Comparison of ENCODE assay signal across 9 cellular contexts in the genomic region with DNA sequence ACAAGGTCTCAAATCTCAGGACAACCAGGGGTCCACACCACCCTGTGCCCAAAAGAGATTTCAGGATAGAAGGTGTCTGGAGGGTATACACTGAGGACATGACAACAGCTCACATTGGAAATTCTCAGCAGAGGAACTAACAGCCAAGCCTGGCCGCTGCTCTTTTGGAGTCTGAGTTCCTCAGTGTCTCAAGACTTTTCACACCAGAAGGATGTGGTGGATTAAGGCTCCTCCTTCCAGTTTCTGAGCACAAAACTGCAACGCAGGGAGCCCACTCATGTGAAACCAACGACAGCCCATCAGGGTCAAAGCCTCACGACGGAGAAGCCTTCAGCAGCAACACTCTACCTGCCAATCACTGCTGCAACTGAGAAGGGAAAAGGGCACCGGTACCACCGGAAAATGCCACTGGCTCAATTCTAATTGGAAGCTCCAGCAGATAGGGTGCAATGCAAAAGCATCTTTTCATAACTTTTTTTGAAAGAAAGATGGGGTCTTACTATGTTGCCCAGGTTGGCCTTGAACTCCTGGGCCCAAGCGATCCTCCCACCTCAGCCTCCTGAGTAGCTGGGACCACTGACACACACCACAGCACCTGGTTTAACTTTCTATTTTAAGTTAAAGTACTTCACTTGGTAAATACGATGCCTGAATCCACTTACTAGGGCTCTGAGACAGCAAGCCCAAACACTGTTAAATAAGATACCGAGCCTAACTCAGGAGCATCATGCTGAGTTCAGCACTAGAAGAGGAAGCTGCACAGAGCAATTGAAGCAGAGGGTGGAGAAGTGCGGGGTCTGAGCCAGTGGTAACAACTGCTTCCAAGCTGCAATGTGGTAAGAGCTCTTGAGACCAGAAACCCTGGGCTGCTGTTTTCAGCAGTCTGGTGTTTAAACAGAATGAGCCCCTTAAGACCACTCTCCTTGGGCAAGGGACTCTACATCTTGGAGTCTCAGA. TPM values are rescaled to one million over a fixed set of nuclear protein-coding genes. Genes with fewer than 3 reads are reported as not detected.
A peak's percentile ranks its signal among the peaks of the same experiment; 100 is the strongest.
DNase-seq lines count a peak whose midpoint lies in the region; ATAC-seq, FAIRE-seq and TF ChIP-seq lines count a peak whose summit lies in the region.
"Had no signal": no experiment of that assay in that cellular context is flagged by ENCODE, and none has a peak within 500 bp of the region (broad histone marks: within the 10 kb centered on the region; RNA-seq: fewer than 3 reads in every experiment).

No MANE protein-coding gene starts in this region.

- H3K36me3 Mint-ChIP-seq in T-helper 2 cell treated with Interferon-gamma antibody and Interleukin-4, amounts not matched to agents 5 μg/mL and 100 μg/mL, for 36 hours (ENCODE audit: low read depth), result peaks cover 55% of the 10 kb centered on the region

- H3K27ac ChIP-seq in hepatocyte, result no peak overlapping the region

- peak; percentile 42 for DNase-seq in T-helper 2 cell treated with Interferon-gamma antibody and Interleukin-4, amounts not matched to agents 5 μg/mL and 100 μg/mL, for 36 hours (ENCODE audit: low spot score)
- DNase-seq in germinal center (ENCODE audit: low spot score), result peak; percentile 33
- DNase-seq in stimulated activated naive CD8-positive, alpha-beta T cell treated with anti-CD3 and anti-CD28 coated beads, Interleukin-15, Interleukin-2, amounts not matched to agents 100 U/mL and 50 U/mL, for 24 hours, result peak; percentile 65
- no peak for DNase-seq in hepatocyte (ENCODE audit: low spot score)
- DNase-seq in HTR-8/SVneo (ENCODE audit: insufficient read length, low spot score), result no peak
- DNase-seq in urothelium cell line (ENCODE audit: low spot score), result no peak

- peaks cover 83% of the 10 kb centered on the region for H3K4me1 Mint-ChIP-seq in T-helper 2 cell treated with Interferon-gamma antibody and Interleukin-4, amounts not matched to agents 5 μg/mL and 100 μg/mL, for 36 hours (ENCODE audit: low read depth)

- peak overlapping the region; percentile 88 for H3K4me3 Mint-ChIP-seq in T-helper 2 cell treated with Interferon-gamma antibody and Interleukin-4, amounts not matched to agents 5 μg/mL and 100 μg/mL, for 36 hours

- no peaks in the 10 kb centered on the region for H3K27me3 ChIP-seq in hepatocyte

- no peak for TF ChIP-seq CTCF in hepatocyte (IDR thresholded peaks at IDR 0.05; ENCODE audit: poor library complexity)

- H3K27me3 Mint-ChIP-seq in T-helper 2 cell treated with Interferon-gamma antibody and Interleukin-4, amounts not matched to agents 5 μg/mL and 100 μg/mL, for 36 hours (ENCODE audit: low read depth), result no peaks in the 10 kb centered on the region

- WGBS in hepatocyte (ENCODE audit: low lambda C conversion rate, missing lambda C conversion rate), result 86% methylated on average over 11 of the region's 11 CpGs

- peak overlapping the region; percentile 93 for H3K27ac Mint-ChIP-seq in T-helper 2 cell treated with Interferon-gamma antibody and Interleukin-4, amounts not matched to agents 5 μg/mL and 100 μg/mL, for 36 hours

- H3K79me2 ChIP-seq in hepatocyte, result peaks cover 99% of the 10 kb centered on the region

- no peaks in the 10 kb centered on the region for H3K36me3 ChIP-seq in hepatocyte (replicated peaks; ENCODE audit: insufficient read depth, low read depth)

- H3K9me2 ChIP-seq in hepatocyte (replicated peaks; ENCODE audit: insufficient read depth), result no peaks in the 10 kb centered on the region

- H3K4me3 ChIP-seq in hepatocyte, result no peak overlapping the region

- peaks cover 95% of the 10 kb centered on the region for H4K20me1 ChIP-seq in hepatocyte (ENCODE audit: insufficient read depth, poor library complexity, severe bottlenecking)

- no peak for FAIRE-seq in HTR-8/SVneo (lab: Jason Lieb, UNC)
- FAIRE-seq in urothelium cell line (lab: Jason Lieb, UNC), result no peak
- FAIRE-seq: bronchial epithelial cell had no signal

- H2AFZ ChIP-seq in hepatocyte, result no peak overlapping the region

- peaks cover 32% of the 10 kb centered on the region for H3K4me1 ChIP-seq in hepatocyte (ENCODE audit: insufficient read depth)

- no peak overlapping the region for H3K4me2 ChIP-seq in hepatocyte

- ATAC-seq in GM18511 (IDR thresholded peaks at IDR 0.05; ENCODE audit: unreplicated experiment) (peak; percentile 78), HG02938 (IDR thresholded peaks at IDR 0.05; ENCODE audit: unreplicated experiment) (peak; percentile 55)
- ATAC-seq in stimulated activated naive CD8-positive, alpha-beta T cell treated with anti-CD3 and anti-CD28 coated beads, Interleukin-15, Interleukin-2, amounts not matched to agents 100 U/mL and 50 U/mL, for 24 hours, result peak; percentile 88

- no peaks in the 10 kb centered on the region for H3K9me3 ChIP-seq in hepatocyte (ENCODE audit: low read depth)

- H3K9me3 Mint-ChIP-seq in T-helper 2 cell treated with Interferon-gamma antibody and Interleukin-4, amounts not matched to agents 5 μg/mL and 100 μg/mL, for 36 hours, result no peaks in the 10 kb centered on the region

RNA-seq across cellular contexts. Expression of gene CAPZB, which starts 7.8 kb away (rescaled TPM):
- 139 and 165 TPM in 2 replicates for total RNA-seq in hepatocyte
- 260 and 261 TPM in 2 replicates for polyA plus RNA-seq in hepatocyte

Comparison
In these comparisons a context has a peak if more than half of its experiments do, and no peak if none do; other contexts are left out.
1. DNase-seq: peak in T-helper 2 cell treated with Interferon-gamma antibody and Interleukin-4, amounts not matched to agents 5 μg/mL and 100 μg/mL, for 36 hours (single experiment), germinal center (single experiment) and stimulated activated naive CD8-positive, alpha-beta T cell treated with anti-CD3 and anti-CD28 coated beads, Interleukin-15, Interleukin-2, amounts not matched to agents 100 U/mL and 50 U/mL, for 24 hours (single experiment); none in hepatocyte (single experiment), HTR-8/SVneo (single experiment) and urothelium cell line (single experiment).
2. Peak in every context shown above with its lines, with median percentiles within 50 percentile points of each other: ATAC-seq.